1 cellular context compared by ENCODE assay signal in the genomic region with DNA sequence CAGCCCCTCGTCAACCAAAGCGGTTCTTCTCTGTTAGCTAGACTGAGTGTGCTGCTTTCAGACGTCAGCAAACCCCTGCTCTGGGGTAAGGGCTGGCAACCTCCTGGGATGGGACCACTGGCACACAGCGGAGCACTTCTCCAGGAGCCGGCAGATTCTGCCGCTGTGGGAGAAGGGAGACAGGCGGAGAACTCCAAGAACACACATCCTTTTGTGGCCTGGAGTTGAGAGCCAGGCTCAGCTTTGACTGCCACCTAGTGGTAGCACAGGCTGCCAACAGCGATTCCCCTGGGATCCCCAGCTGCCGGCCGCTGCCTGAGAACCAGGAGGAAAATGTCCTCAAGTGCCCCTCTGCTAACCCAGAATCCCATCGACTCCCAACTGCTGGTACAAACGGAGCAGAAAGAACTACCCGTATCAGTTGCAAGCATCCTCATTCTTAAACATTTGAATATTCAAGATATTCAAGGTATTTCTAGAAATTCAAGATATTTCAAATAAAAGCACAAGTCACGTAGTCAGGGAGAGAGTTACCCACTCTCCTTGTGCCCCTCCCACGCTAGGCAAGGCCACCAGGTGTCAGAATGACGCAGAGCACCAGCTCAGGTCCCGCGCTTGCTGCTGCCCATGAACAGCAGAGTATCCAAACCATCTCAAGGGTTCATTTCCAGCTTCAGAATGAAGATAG.
A peak's percentile ranks its signal among the peaks of the same experiment; 100 is the strongest.
TF ChIP-seq lines count a peak whose summit lies in the region.

No MANE protein-coding gene starts in this region.

TF ChIP-seq in IMR-90, 13 proteins besides CTCF, POLR2A, EP300 and RAD21:
- TF ChIP-seq, protein P1, sequence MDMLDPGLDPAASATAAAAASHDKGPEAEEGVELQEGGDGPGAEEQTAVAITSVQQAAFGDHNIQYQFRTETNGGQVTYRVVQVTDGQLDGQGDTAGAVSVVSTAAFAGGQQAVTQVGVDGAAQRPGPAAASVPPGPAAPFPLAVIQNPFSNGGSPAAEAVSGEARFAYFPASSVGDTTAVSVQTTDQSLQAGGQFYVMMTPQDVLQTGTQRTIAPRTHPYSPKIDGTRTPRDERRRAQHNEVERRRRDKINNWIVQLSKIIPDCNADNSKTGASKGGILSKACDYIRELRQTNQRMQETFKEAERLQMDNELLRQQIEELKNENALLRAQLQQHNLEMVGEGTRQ (IDR thresholded peaks at IDR 0.05; ENCODE audit: low read depth, low read length): no peak
- TF ChIP-seq SMC3 (IDR thresholded peaks at IDR 0.05; ENCODE audit: low read depth, low read length) (peak; percentile 86), MAZ (IDR thresholded peaks at IDR 0.05; ENCODE audit: borderline replicate concordance, low read depth, low read length) (0 out of 2 replicates have a peak, but pooled peaks have one; percentile 26)
